8 cellular contexts compared by ENCODE assay signal in genomic region chr12:68611094-68611818, GRCh38. TPM values are rescaled to one million over a fixed set of nuclear protein-coding genes. Genes with fewer than 3 reads are reported as not detected.
DNase-seq lines count a peak whose midpoint lies in the region; ATAC-seq, FAIRE-seq and TF ChIP-seq lines count a peak whose summit lies in the region.

No MANE protein-coding gene starts in this region.

- peaks cover 37% of the 10 kb centered on the region for H3K4me1 ChIP-seq in A549

- H3K9me3 Mint-ChIP-seq in mesothelial cell of epicardium: no peaks in the 10 kb centered on the region

- no peak for TF ChIP-seq EP300 in A549 (IDR thresholded peaks at IDR 0.05)

- H3K36me3 Mint-ChIP-seq in mesothelial cell of epicardium: peaks cover 2% of the 10 kb centered on the region

- TF ChIP-seq POLR2A in A549 (IDR thresholded peaks at IDR 0.05; ENCODE audit: low read length): no peak

- ATAC-seq in A549: peak; percentile 36 to 68
- peak; percentile 2 for ATAC-seq in GM18499 (IDR thresholded peaks at IDR 0.05; ENCODE audit: insufficient read depth, unreplicated experiment)
- ATAC-seq in HG03025 (IDR thresholded peaks at IDR 0.05; ENCODE audit: low FRiP score, unreplicated experiment): peak; percentile 32
- ATAC-seq in stimulated activated naive CD8-positive, alpha-beta T cell treated with anti-CD3 and anti-CD28 coated beads, Interleukin-15, Interleukin-2, amounts not matched to agents 100 U/mL and 50 U/mL, for 24 hours: peak; percentile 17

- POLR2A ChIA-PET in A549 (lab: Yijun Ruan, JAX): interaction anchor here (0.5 to 2.0 kb wide), 15 partner anchors 10 to 277 kb away, joined by 3 to 21 read pairs (median 4); no protein-coding TSS in a partner anchor

- peak overlapping the region; percentile 93 for H3K4me3 ChIP-seq in A549

- peaks cover 52% of the 10 kb centered on the region for H3K4me1 Mint-ChIP-seq in mesothelial cell of epicardium

- peak overlapping the region; percentile 96 for H3K4me2 ChIP-seq in A549

- peak in 1 of 2 experiments; percentile 2; a peak in 1 of 5 replicates for TF ChIP-seq RAD21 in A549 (conservative IDR thresholded peaks at IDR 0.05 in 1 of 2, IDR thresholded peaks at IDR 0.05 in 1 of 2)

- CTCF ChIA-PET in A549 (lab: Yijun Ruan, JAX): interaction anchor here (1.2 to 4.5 kb wide), 5 partner anchors 15 to 257 kb away, joined by 3 to 16 read pairs (median 5); no protein-coding TSS in a partner anchor

- peak overlapping the region; percentile 92 for H3K4me3 Mint-ChIP-seq in mesothelial cell of epicardium

- TF ChIP-seq CTCF in A549 (IDR thresholded peaks at IDR 0.05) (no peak), mesothelial cell of epicardium (IDR thresholded peaks at IDR 0.05; ENCODE audit: unreplicated experiment) (no peak)

- 2% methylated on average over 30 of the region's 72 CpGs for WGBS in A549 (ENCODE audit: missing lambda C conversion rate)

- peak overlapping the region; percentile 95 for H3K27ac Mint-ChIP-seq in mesothelial cell of epicardium

- no peaks in the 10 kb centered on the region for H3K9me3 ChIP-seq in A549

- FAIRE-seq in A549 (lab: Jason Lieb, UNC): no peak

- peak overlapping the region; percentile 85 to 90 for H3K27ac ChIP-seq in A549
- peak overlapping the region; percentile 85 for H3K27ac ChIP-seq in epithelial cell of prostate

- peak; percentile 18 to 52 for DNase-seq in A549 (ENCODE audit: low read depth in 1 of 2, low spot score in 1 of 2)
- peak; percentile 67 to 80 for DNase-seq in NOMO-1 (lab: John Stamatoyannopoulos, UW; ENCODE audit: unreplicated experiment in 2 of 2)
- peak; percentile 37 for DNase-seq in activated T-cell treated with anti-CD3 and anti-CD28 coated beads for 48 hours (ENCODE audit: low read depth)
- DNase-seq in epithelial cell of prostate (ENCODE audit: low read depth, low spot score): no peak
- peak; percentile 30 to 75 for DNase-seq in mesothelial cell of epicardium (ENCODE audit: low spot score in 2 of 2, unreplicated experiment in 2 of 2)
- DNase-seq in stimulated activated naive CD8-positive, alpha-beta T cell treated with anti-CD3 and anti-CD28 coated beads, Interleukin-15, Interleukin-2, amounts not matched to agents 100 U/mL and 50 U/mL, for 24 hours: peak; percentile 59

- H3K27me3 Mint-ChIP-seq in mesothelial cell of epicardium (ENCODE audit: low read depth): no peaks in the 10 kb centered on the region

TF ChIP-seq in A549, 52 proteins besides CTCF, POLR2A, EP300 and RAD21:
- TF ChIP-seq JUN (IDR thresholded peaks at IDR 0.05): peak in 1 of 2 experiments; percentile 10; a peak in 1 of 5 replicates
- no peak for TF ChIP-seq NPAS2 (CRISPR knock-in tag; IDR thresholded peaks at IDR 0.05; ENCODE audit: borderline replicate concordance)

RNA-seq across cellular contexts. Expression of gene RAP1B, which starts 0.6 kb away (rescaled TPM):
- polyA plus RNA-seq in A549 (2011; rRNA removed): 226 and 305 TPM in 2 replicates
- polyA plus RNA-seq in A549 (2012; cell fraction: cytosol; rRNA removed): 109 TPM in 2 replicates
- polyA plus RNA-seq in A549 (2012; cell fraction: nucleus; rRNA removed): 41.2 and 57.7 TPM in 2 replicates
- polyA plus RNA-seq in A549 (2017; fragmentation: RNase III; extraction: RNeasy Plus Mini Kit Qiagen cat#74134 plus additional on column Dnase treatment): 196 to 206 TPM (median 205 TPM) in 3 replicates
- polyA minus RNA-seq in A549 (2011; rRNA and poly(A)+ RNA removed): 42.7 and 43.8 TPM in 2 replicates
- 107 to 114 TPM (median 110 TPM) in 3 replicates for total RNA-seq in mesothelial cell of epicardium

Comparison
In these comparisons a context has a peak if more than half of its experiments do, and no peak if none do; other contexts are left out.
1. ATAC-seq: peak in every context shown above with its lines; median percentile 52 in A549; 32 in HG03025; 17 in stimulated activated naive CD8-positive, alpha-beta T cell treated with anti-CD3 and anti-CD28 coated beads, Interleukin-15, Interleukin-2, amounts not matched to agents 100 U/mL and 50 U/mL, for 24 hours; 2 in GM18499.